ENCODE assay signal across 22 cellular contexts in the genomic region with DNA sequence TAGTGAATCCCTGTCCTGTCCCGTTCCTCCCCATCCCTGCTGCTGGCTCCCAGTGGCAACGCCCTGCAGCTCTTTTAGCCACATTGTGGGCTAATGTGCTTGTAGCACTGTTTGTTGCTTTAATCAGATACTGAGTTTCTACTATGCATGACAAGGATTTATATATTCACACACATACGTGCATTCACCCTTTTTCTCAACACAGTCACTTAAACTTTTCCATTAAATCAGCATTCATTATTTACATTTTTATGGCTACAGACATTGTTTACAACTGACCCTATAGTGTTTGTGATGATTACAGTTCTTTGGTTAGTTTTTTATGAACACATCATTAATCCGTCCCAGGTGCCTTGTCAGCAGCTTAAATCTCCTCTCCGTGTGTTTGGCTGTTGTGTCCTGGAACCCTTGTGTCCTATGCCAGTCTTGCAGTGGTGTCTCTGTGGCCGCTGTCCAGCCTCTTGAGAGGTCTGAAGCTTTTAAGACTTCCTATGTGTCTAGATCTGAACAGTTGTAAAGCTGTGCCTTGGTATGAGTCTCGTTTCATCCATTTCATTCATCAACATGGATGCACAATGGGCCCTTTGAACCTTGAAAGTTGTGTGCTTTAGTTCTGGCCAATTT.
DNase-seq lines count a peak whose midpoint lies in the region; ATAC-seq and TF ChIP-seq lines count a peak whose summit lies in the region.
"Had no signal": no experiment of that assay in that cellular context is flagged by ENCODE, and none has a peak within 500 bp of the region (broad histone marks: within the 10 kb centered on the region; RNA-seq: fewer than 3 reads in every experiment).

No MANE protein-coding gene starts in this region.

- no peak overlapping the region for H3K4me3 ChIP-seq in HAP-1
- H3K4me3 ChIP-seq in neutrophil (ENCODE audit: low read depth in 1 of 2, low read length in 1 of 2) = no peak overlapping the region
- H3K4me3 ChIP-seq: BLaER1, K562, SJCRH30 had no signal

- in situ Hi-C loops in HAP-1 (cut with MboI; ENCODE audit: low sequenced_read_pairs) = no loop called here

- peak; percentile 79 to 90 for DNase-seq in HAP-1 (ENCODE audit: low spot score in 2 of 2)
- no peak for DNase-seq in NCI-H2196 treated with DMSO at 0.1 percent for 48 hours (lab: John Stamatoyannopoulos, UW; ENCODE audit: unreplicated experiment)
- no peak for DNase-seq in activated CD4-positive, CD25-positive, alpha-beta regulatory T cell treated with anti-CD3 and anti-CD28 coated beads, Interleukin-2, amount 50 U/mL, for 72 hours
- DNase-seq: CD4-positive, CD25-positive, alpha-beta regulatory T cell; DMS153; DND-41; Kasumi-1; NCI-H2029; NCI-H226; NCI-H510A; NCI-H82; NK-92 treated with Interleukin-12 subunit alpha and Interleukin-12 subunit beta, amount 100 ng/mL, for 24 hours; PC-3; SJCRH30; T-cell had no signal

- no peak for TF ChIP-seq CTCF in VCaP (conservative IDR thresholded peaks at IDR 0.05)
- TF ChIP-seq CTCF in neutrophil (IDR thresholded peaks at IDR 0.05) = no peak

- H3K27me3 ChIP-seq in HAP-1 (ENCODE audit: low read depth) = no peaks in the 10 kb centered on the region
- H3K27me3 ChIP-seq in neutrophil = no peaks in the 10 kb centered on the region
- H3K27me3 ChIP-seq: BLaER1, SJCRH30 had no signal

- H3K36me3 ChIP-seq in HAP-1 (replicated peaks) = no peaks in the 10 kb centered on the region
- H3K36me3 ChIP-seq in neutrophil = no peaks in the 10 kb centered on the region
- H3K36me3 ChIP-seq: SJCRH30 had no signal

- H3K27ac ChIP-seq in VCaP = 0 out of 2 replicates have a peak overlapping the region, but pooled peaks have one; percentile 1
- H3K27ac ChIP-seq in neutrophil = peak overlapping the region; percentile 47
- H3K27ac ChIP-seq: BLaER1, HL-60, SJCRH30 had no signal

- H3K4me1 ChIP-seq in HAP-1 (peaks cover 21% of the 10 kb centered on the region), neutrophil (ENCODE audit: control insufficient read depth in 1 of 2, insufficient read depth in 1 of 2, low read depth in 1 of 2, low read length in 1 of 2) (peaks cover 61 to 62% of the 10 kb centered on the region in 2 experiments)

- TF ChIP-seq EP300 in Ishikawa (IDR thresholded peaks at IDR 0.05; ENCODE audit: borderline replicate concordance) = no peak

- H3K9me3 ChIP-seq in HAP-1 (no peaks in the 10 kb centered on the region), neutrophil (no peaks in the 10 kb centered on the region)
- H3K9me3 ChIP-seq: BLaER1, SJCRH30 had no signal

- ATAC-seq in HG02759 (IDR thresholded peaks at IDR 0.05; ENCODE audit: unreplicated experiment) = no peak
- ATAC-seq: K562, PC-3, T-cell had no signal

- no peak for TF ChIP-seq RAD21 in Ishikawa (IDR thresholded peaks at IDR 0.05; ENCODE audit: low read depth)

TF ChIP-seq in Ishikawa, 13 proteins besides CTCF, POLR2A, EP300 and RAD21:
- TF ChIP-seq FOXM1 (IDR thresholded peaks at IDR 0.05; ENCODE audit: borderline replicate concordance, low read depth) (no peak), NFIC (IDR thresholded peaks at IDR 0.05) (no peak), CREB1 (IDR thresholded peaks at IDR 0.05; ENCODE audit: low read depth) (no peak), TCF12 (IDR thresholded peaks at IDR 0.05; ENCODE audit: low read depth) (no peak)
- TF ChIP-seq, protein P1, sequence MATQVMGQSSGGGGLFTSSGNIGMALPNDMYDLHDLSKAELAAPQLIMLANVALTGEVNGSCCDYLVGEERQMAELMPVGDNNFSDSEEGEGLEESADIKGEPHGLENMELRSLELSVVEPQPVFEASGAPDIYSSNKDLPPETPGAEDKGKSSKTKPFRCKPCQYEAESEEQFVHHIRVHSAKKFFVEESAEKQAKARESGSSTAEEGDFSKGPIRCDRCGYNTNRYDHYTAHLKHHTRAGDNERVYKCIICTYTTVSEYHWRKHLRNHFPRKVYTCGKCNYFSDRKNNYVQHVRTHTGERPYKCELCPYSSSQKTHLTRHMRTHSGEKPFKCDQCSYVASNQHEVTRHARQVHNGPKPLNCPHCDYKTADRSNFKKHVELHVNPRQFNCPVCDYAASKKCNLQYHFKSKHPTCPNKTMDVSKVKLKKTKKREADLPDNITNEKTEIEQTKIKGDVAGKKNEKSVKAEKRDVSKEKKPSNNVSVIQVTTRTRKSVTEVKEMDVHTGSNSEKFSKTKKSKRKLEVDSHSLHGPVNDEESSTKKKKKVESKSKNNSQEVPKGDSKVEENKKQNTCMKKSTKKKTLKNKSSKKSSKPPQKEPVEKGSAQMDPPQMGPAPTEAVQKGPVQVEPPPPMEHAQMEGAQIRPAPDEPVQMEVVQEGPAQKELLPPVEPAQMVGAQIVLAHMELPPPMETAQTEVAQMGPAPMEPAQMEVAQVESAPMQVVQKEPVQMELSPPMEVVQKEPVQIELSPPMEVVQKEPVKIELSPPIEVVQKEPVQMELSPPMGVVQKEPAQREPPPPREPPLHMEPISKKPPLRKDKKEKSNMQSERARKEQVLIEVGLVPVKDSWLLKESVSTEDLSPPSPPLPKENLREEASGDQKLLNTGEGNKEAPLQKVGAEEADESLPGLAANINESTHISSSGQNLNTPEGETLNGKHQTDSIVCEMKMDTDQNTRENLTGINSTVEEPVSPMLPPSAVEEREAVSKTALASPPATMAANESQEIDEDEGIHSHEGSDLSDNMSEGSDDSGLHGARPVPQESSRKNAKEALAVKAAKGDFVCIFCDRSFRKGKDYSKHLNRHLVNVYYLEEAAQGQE (IDR thresholded peaks at IDR 0.05; ENCODE audit: low read depth) = 0 out of 2 replicates have a peak, but pooled peaks have one; percentile 24
TF ChIP-seq in Ishikawa: peak in this region for 1.

Comparison
In these comparisons a context has a peak if more than half of its experiments do, and no peak if none do; other contexts are left out.
1. DNase-seq: peak in HAP-1 (2 of 2); none in NCI-H2196 treated with DMSO at 0.1 percent for 48 hours (single experiment) and activated CD4-positive, CD25-positive, alpha-beta regulatory T cell treated with anti-CD3 and anti-CD28 coated beads, Interleukin-2, amount 50 U/mL, for 72 hours (single experiment).